ENCODE assay signal across 8 cellular contexts in the genomic region with DNA sequence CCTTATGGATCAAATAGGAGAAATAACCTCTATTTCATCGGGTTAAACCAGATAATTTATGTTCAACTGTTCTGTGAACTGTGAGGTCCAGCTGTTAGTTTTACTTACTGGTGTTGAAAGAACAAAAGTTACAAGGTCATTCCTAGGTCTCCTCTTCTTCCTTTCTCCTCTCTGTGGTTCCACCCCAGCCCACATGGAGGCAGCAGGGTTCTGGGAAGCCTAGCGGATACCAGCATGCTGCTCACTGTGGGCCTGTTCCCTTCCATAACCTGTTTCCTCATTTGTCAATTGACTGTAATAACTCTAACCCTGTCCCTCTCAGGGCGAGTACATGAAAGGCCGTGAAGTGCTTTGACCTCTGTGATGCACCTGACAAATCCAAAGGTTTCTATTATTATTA. TPM values are rescaled to one million over a fixed set of nuclear protein-coding genes. Genes with fewer than 3 reads are reported as not detected.
DNase-seq lines count a peak whose midpoint lies in the region; ATAC-seq and TF ChIP-seq lines count a peak whose summit lies in the region.

No MANE protein-coding gene starts in this region.

- no peak for ATAC-seq in HG02623 (IDR thresholded peaks at IDR 0.05; ENCODE audit: unreplicated experiment)

- H3K79me2 ChIP-seq in GM23248 (ENCODE audit: insufficient read depth) (no peaks in the 10 kb centered on the region), neural progenitor cell (ENCODE audit: low read depth) (no peaks in the 10 kb centered on the region)

- 82 to 87% methylated on average over 4 of the region's 4 CpGs for whole genome bisulfite sequencing in GM23248 (ENCODE audit: low coverage in 1 of 2, low lambda C conversion rate in 2 of 2, missing lambda C conversion rate in 2 of 2), 2 experiments

- peak; percentile 79 for DNase-seq in AG08396 (ENCODE audit: low spot score)
- peak; percentile 70 for DNase-seq in GM23248
- peak; percentile 45 for DNase-seq in RWPE1 (ENCODE audit: low spot score)
- peak; percentile 52 for DNase-seq in fibroblast of gingiva (ENCODE audit: low read depth)
- DNase-seq in neural progenitor cell (ENCODE audit: low spot score), result peak; percentile 61
- DNase-seq in DMS79 treated with DMSO at 0.1 percent for 48 hours (lab: John Stamatoyannopoulos, UW), result no peak
- DNase-seq in activated T-cell treated with anti-CD3 and anti-CD28 coated beads, Interleukin-2, amount 50 U/mL, for 1 hour, result no peak

- H3K27me3 Mint-ChIP-seq in neural progenitor cell (ENCODE audit: insufficient read depth, low read depth), result peaks cover 8% of the 10 kb centered on the region

- H3K9ac ChIP-seq in GM23248 (no peak overlapping the region), neural progenitor cell (no peak overlapping the region)

- H3K36me3 ChIP-seq in GM23248 (ENCODE audit: low read depth), result no peaks in the 10 kb centered on the region; the same call in 1 of the 2 replicates
- no peaks in the 10 kb centered on the region for H3K36me3 ChIP-seq in neural progenitor cell

- CTCF ChIA-PET in RWPE1 (lab: Yijun Ruan, JAX), result interaction anchor here (0.6 to 3.0 kb wide), 2 partner anchors 257 to 267 kb away, joined by 4 to 19 read pairs; no protein-coding TSS in a partner anchor

- peaks cover 17% of the 10 kb centered on the region for H3K4me1 ChIP-seq in GM23248 (ENCODE audit: insufficient read depth)
- peaks cover 15% of the 10 kb centered on the region for H3K4me1 ChIP-seq in neural progenitor cell

- H3F3A ChIP-seq in GM23248 (ENCODE audit: insufficient read depth), result peaks cover 14% of the 10 kb centered on the region; the same call in 1 of the 2 replicates
- H3F3A ChIP-seq in neural progenitor cell (ENCODE audit: low read depth), result peaks cover 19% of the 10 kb centered on the region

- H2AFZ ChIP-seq in GM23248 (no peak overlapping the region), neural progenitor cell (replicated peaks) (no peak overlapping the region)

- no peaks in the 10 kb centered on the region for H3K9me3 Mint-ChIP-seq in neural progenitor cell

- H3K27ac ChIP-seq in GM23248 (no peak overlapping the region), RWPE1 (no peak overlapping the region), neural progenitor cell (no peak overlapping the region)

- H3K4me2 ChIP-seq in GM23248 (ENCODE audit: unreplicated experiment) (no peak overlapping the region), neural progenitor cell (no peak overlapping the region)

- no peaks in the 10 kb centered on the region for H4K20me1 ChIP-seq in GM23248 (ENCODE audit: insufficient read depth)
- peaks cover 14% of the 10 kb centered on the region for H4K20me1 ChIP-seq in neural progenitor cell (ENCODE audit: low read depth)

- H3K4me3 Mint-ChIP-seq in neural progenitor cell, result no peak overlapping the region

- H3K27me3 ChIP-seq in GM23248 (replicated peaks; ENCODE audit: insufficient read depth), result no peaks in the 10 kb centered on the region
- no peaks in the 10 kb centered on the region for H3K27me3 ChIP-seq in neural progenitor cell

- H3K9me2 ChIP-seq in GM23248 (ENCODE audit: insufficient read depth), result no peaks in the 10 kb centered on the region

- H3K9me3 ChIP-seq in GM23248 (ENCODE audit: low read depth) (no peaks in the 10 kb centered on the region), neural progenitor cell (ENCODE audit: low read depth) (no peaks in the 10 kb centered on the region)

- peaks cover 6% of the 10 kb centered on the region for H3K4me1 Mint-ChIP-seq in neural progenitor cell

- peak; percentile 23 for TF ChIP-seq CTCF in RWPE1 (conservative IDR thresholded peaks at IDR 0.05; ENCODE audit: low read depth)
- TF ChIP-seq CTCF in neural progenitor cell (IDR thresholded peaks at IDR 0.05), result peak; percentile 64

- peaks cover 19% of the 10 kb centered on the region for H3K36me3 Mint-ChIP-seq in neural progenitor cell

- POLR2A ChIA-PET in RWPE1 (lab: Yijun Ruan, JAX; ENCODE audit: low non-redundant PET), result no interaction called here

- no peak overlapping the region for H3K27ac Mint-ChIP-seq in neural progenitor cell

- H3K4me3 ChIP-seq in GM23248, result no peak overlapping the region
- no peak overlapping the region for H3K4me3 ChIP-seq in neural progenitor cell

- in situ Hi-C loops in GM23248 (cut with MboI), result no loop called here

RNA-seq across cellular contexts. Expression of a gene that starts 27.8 kb away (rescaled TPM):
- total RNA-seq in GM23248 (2014; rRNA removed; shearing (Covaris generic)), result 7.1 and 8.2 TPM in 2 replicates
- 2.8 and 2.9 TPM in 2 replicates for polyA plus RNA-seq in GM23248 (2016; fragmentation: Nextera tagmentation; extraction: Ambion mirVana)
- total RNA-seq in neural progenitor cell (ENCODE audit: low replicate concordance), result 5.4 and 15.0 TPM in 2 replicates

Comparison
In these comparisons a context has a peak if more than half of its experiments do, and no peak if none do; other contexts are left out.
1. DNase-seq: peak in AG08396 (single experiment), GM23248 (single experiment), RWPE1 (single experiment), fibroblast of gingiva (single experiment) and neural progenitor cell (single experiment); none in DMS79 treated with DMSO at 0.1 percent for 48 hours (single experiment) and activated T-cell treated with anti-CD3 and anti-CD28 coated beads, Interleukin-2, amount 50 U/mL, for 1 hour (single experiment).